In the genomic region with DNA sequence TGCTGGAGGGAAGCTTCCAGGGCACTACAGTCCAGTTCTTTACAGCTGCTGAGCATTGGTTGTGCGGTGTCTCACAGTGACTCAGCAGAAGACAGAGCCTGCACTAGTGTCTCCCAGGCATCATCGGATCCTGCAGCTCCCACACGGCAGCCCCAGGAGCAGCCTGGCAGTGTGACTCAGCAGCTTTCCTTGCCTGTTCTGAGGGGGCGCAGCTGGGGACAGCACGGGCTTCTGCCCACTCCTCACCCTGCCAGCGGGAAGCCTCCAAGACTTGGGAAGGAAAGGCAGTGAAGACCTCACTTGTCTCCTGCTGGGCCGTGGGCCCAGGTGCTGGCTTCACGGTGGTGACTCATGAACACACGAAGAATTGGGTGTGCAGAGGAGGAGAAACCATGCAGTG, we compare ENCODE assay signal across 9 cellular contexts.
DNase-seq lines count a peak whose midpoint lies in the region; ATAC-seq, FAIRE-seq and TF ChIP-seq lines count a peak whose summit lies in the region.
"Had no signal": no experiment of that assay in that cellular context is flagged by ENCODE, and none has a peak within 500 bp of the region (broad histone marks: within the 10 kb centered on the region; RNA-seq: fewer than 3 reads in every experiment).

No MANE protein-coding gene starts in this region.

- no peak overlapping the region for H3K4me3 ChIP-seq in left ventricle myocardium inferior
- H3K4me3 ChIP-seq in adipocyte (ENCODE audit: low read length) = no peak overlapping the region
- no peak overlapping the region for H3K4me3 ChIP-seq in aorta (ENCODE audit: low read length in 2 of 2)

- H3K36me3 ChIP-seq in left ventricle myocardium inferior (no peaks in the 10 kb centered on the region), adipocyte (ENCODE audit: control insufficient read depth, insufficient read depth, low read length, severe bottlenecking) (no peaks in the 10 kb centered on the region), aorta (ENCODE audit: control insufficient read depth in 1 of 2, insufficient read depth in 2 of 2, low read length in 1 of 2) (no peaks in the 10 kb centered on the region)

- no peak for FAIRE-seq in GM19239 (lab: Jason Lieb, UNC)
- FAIRE-seq: G401.6 had no signal

- no peaks in the 10 kb centered on the region for H3K27me3 ChIP-seq in left ventricle myocardium inferior (ENCODE audit: low read depth)
- H3K27me3 ChIP-seq in adipocyte (replicated peaks; ENCODE audit: control insufficient read depth, insufficient read depth, low read length) = no peaks in the 10 kb centered on the region
- H3K27me3 ChIP-seq in aorta (ENCODE audit: control insufficient read depth in 1 of 2, insufficient read depth in 2 of 2, low read length in 1 of 2) = no peaks in the 10 kb centered on the region

- ATAC-seq in Right ventricle myocardium inferior (peak; percentile 61), aorta (ENCODE audit: low FRiP score) (peak; percentile 55), GM21390 (IDR thresholded peaks at IDR 0.05; ENCODE audit: unreplicated experiment) (no peak)

- no peaks in the 10 kb centered on the region for H3K9me3 ChIP-seq in left ventricle myocardium inferior (replicated peaks)
- no peaks in the 10 kb centered on the region for H3K9me3 ChIP-seq in adipocyte (ENCODE audit: control insufficient read depth, low read length)
- H3K9me3 ChIP-seq in aorta (ENCODE audit: control insufficient read depth, low read length) = no peaks in the 10 kb centered on the region

- intact Hi-C loops in Right ventricle myocardium inferior (cut with DNase I) (loop anchor here (5.0 kb wide), 1 partner anchor 163 kb away; no protein-coding TSS in a partner anchor), left ventricle myocardium inferior (cut with micrococcal nuclease) (no loop called here), aorta (cut with DNase I) (no loop called here)

- WGBS in aorta, 2 donors = 76 to 78% methylated on average over 9 of the region's 9 CpGs

- H3K27ac ChIP-seq in left ventricle myocardium inferior (replicated peaks) (no peak overlapping the region), aorta (ENCODE audit: low read depth in 1 of 2, low read length in 2 of 2) (no peak overlapping the region)

- H3K9ac ChIP-seq in adipocyte (ENCODE audit: low read length) = peak overlapping the region; percentile 57

- TF ChIP-seq CTCF in left ventricle myocardium inferior (IDR thresholded peaks at IDR 0.05; ENCODE audit: borderline replicate concordance) = no peak

- DNase-seq in Right ventricle myocardium inferior (ENCODE audit: missing footprints) (no peak), left ventricle myocardium inferior (no peak), adipocyte (ENCODE audit: low read depth) (peak; percentile 87), hepatic stellate cell (ENCODE audit: low spot score) (peak; percentile 91), aorta (no peak), GM19239 (ENCODE audit: insufficient read length, low spot score) (no peak)
- DNase-seq in activated CD4-positive, alpha-beta T cell treated with anti-CD3 and anti-CD28 coated beads for 4 hours = no peak

- H3K4me1 ChIP-seq in left ventricle myocardium inferior = peaks cover 17% of the 10 kb centered on the region
- H3K4me1 ChIP-seq in adipocyte (ENCODE audit: control insufficient read depth, insufficient read depth, low read length) = peaks cover 14% of the 10 kb centered on the region
- no peaks in the 10 kb centered on the region for H3K4me1 ChIP-seq in aorta (ENCODE audit: control insufficient read depth in 1 of 2, insufficient read depth in 2 of 2, low read length in 2 of 2)

Comparison
In these comparisons a context has a peak if more than half of its experiments do, and no peak if none do; other contexts are left out.
1. DNase-seq: peak in adipocyte (single experiment) and hepatic stellate cell (single experiment); none in Right ventricle myocardium inferior (single experiment), left ventricle myocardium inferior (single experiment), aorta (0 of 2), activated CD4-positive, alpha-beta T cell treated with anti-CD3 and anti-CD28 coated beads for 4 hours (0 of 2) and GM19239 (single experiment).